ENCODE assay signal across 8 cellular contexts in the genomic region with DNA sequence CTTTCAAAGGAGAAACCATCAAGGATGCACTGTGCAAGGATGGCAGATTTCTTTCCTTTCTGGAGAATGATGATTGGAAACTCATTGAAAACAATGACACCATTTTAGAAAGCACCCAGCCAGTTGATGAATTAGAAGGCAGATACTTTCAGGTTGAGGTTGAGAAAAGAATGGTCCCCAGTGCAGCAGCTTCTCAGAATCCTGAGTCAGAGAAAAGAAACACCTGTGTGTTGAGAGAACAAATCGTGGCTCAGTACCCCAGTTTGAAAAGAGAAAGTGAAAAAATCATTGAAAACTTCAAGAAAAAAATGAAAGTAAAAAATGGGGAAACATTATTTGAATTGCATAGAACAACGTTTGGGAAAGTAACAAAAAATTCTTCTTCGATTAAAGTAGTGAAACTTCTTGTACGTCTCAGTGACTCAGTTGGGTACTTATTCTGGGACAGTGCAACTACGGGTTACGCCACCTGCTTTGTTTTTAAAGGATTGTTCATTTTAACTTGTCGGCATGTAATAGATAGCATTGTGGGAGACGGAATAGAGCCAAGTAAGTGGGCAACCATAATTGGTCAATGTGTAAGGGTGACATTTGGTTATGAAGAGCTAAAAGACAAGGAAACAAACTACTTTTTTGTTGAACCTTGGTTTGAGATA. TPM values are rescaled to one million over a fixed set of nuclear protein-coding genes. Genes with fewer than 3 reads are reported as not detected.
DNase-seq lines count a peak whose midpoint lies in the region; ATAC-seq and TF ChIP-seq lines count a peak whose summit lies in the region.

No MANE protein-coding gene starts in this region.

- H3K27ac ChIP-seq in uterus, result no peak overlapping the region
- no peak overlapping the region for H3K27ac ChIP-seq in dorsolateral prefrontal cortex

- peak overlapping the region; percentile 2 for H3K27ac Mint-ChIP-seq in dendritic cell treated with granulocyte-macrophage colony-stimulating factor and Interleukin-4, amounts not matched to agents 40 ng/mL and 50 ng/mL, for 4 days

- TF ChIP-seq POLR2A in uterus (IDR thresholded peaks at IDR 0.05), result no peak

- peaks cover 14% of the 10 kb centered on the region for H3K4me1 Mint-ChIP-seq in dendritic cell treated with granulocyte-macrophage colony-stimulating factor and Interleukin-4, amounts not matched to agents 40 ng/mL and 50 ng/mL, for 4 days (ENCODE audit: low read depth)

- H3K27me3 Mint-ChIP-seq in dendritic cell treated with granulocyte-macrophage colony-stimulating factor and Interleukin-4, amounts not matched to agents 40 ng/mL and 50 ng/mL, for 4 days, result no peaks in the 10 kb centered on the region

- H3K27me3 ChIP-seq in uterus (no peaks in the 10 kb centered on the region), dorsolateral prefrontal cortex (peaks cover 0 to 4% (median 0%) of the 10 kb centered on the region in 45 donors)

- H3K4me3 ChIP-seq in uterus (no peak overlapping the region), dorsolateral prefrontal cortex (no peak overlapping the region)

- no peaks in the 10 kb centered on the region for H3K9me3 ChIP-seq in uterus

- no peak for TF ChIP-seq CTCF in uterus (IDR thresholded peaks at IDR 0.05)
- no peak for TF ChIP-seq CTCF in dorsolateral prefrontal cortex (IDR thresholded peaks at IDR 0.05 in 54 of 56, conservative IDR thresholded peaks at IDR 0.05 in 2 of 56; ENCODE audit: low read depth in 1 of 56, partially characterized antibody in 56 of 56)

- H3K4me3 Mint-ChIP-seq in dendritic cell treated with granulocyte-macrophage colony-stimulating factor and Interleukin-4, amounts not matched to agents 40 ng/mL and 50 ng/mL, for 4 days, result peak overlapping the region; percentile 24

- H3K36me3 Mint-ChIP-seq in dendritic cell treated with granulocyte-macrophage colony-stimulating factor and Interleukin-4, amounts not matched to agents 40 ng/mL and 50 ng/mL, for 4 days (ENCODE audit: low read depth), result peaks cover 43% of the 10 kb centered on the region

- H3K9me3 Mint-ChIP-seq in dendritic cell treated with granulocyte-macrophage colony-stimulating factor and Interleukin-4, amounts not matched to agents 40 ng/mL and 50 ng/mL, for 4 days, result no peaks in the 10 kb centered on the region

- H3K36me3 ChIP-seq in uterus, result no peaks in the 10 kb centered on the region

- H3K4me1 ChIP-seq in uterus, result no peaks in the 10 kb centered on the region

- intact Hi-C loops in dendritic cell treated with granulocyte-macrophage colony-stimulating factor and Interleukin-4, amounts not matched to agents 40 ng/mL and 50 ng/mL, for 4 days (cut with micrococcal nuclease), result no loop called here
- intact Hi-C loops in uterus (cut with DNase I; ENCODE audit: low total_unique reads), result no loop called here
- intact Hi-C loops in dorsolateral prefrontal cortex (cut with DNase I), result no loop called here

- peak; percentile 69 for ATAC-seq in GM21423 (IDR thresholded peaks at IDR 0.05; ENCODE audit: unreplicated experiment)
- ATAC-seq in HG03196 (IDR thresholded peaks at IDR 0.05; ENCODE audit: unreplicated experiment), result peak; percentile 81

- peak; percentile 41 for DNase-seq in activated CD4-positive, alpha-beta T cell treated with anti-CD3 and anti-CD28 coated beads for 48 hours
- DNase-seq in activated CD4-positive, alpha-beta T cell treated with anti-CD3 and anti-CD28 coated beads for 4 hours, result no peak
- DNase-seq in UCSD-AML1 (lab: John Stamatoyannopoulos, UW; ENCODE audit: unreplicated experiment) (no peak), uterus (no peak), dorsolateral prefrontal cortex (no peak)

RNA-seq across cellular contexts. Expression of gene FAM111A, which starts 9.8 kb away (rescaled TPM):
- total RNA-seq in uterus (10 to 100 TPM in 3 of 4 donors, 1 to 10 TPM in 1; 7.2 to 65.2 (median 28.3) TPM), dorsolateral prefrontal cortex (10 to 100 TPM in 53 of 120 experiments, 1 to 10 TPM in 67; 2.6 to 22.5 (median 9.5) TPM)

RNA-seq across cellular contexts. Expression of gene DTX4, which starts 19.5 kb away (rescaled TPM):
- total RNA-seq in uterus (10 to 100 TPM in 1 of 4 donors, 1 to 10 TPM in 3; 3.2 to 17.8 (median 9.2) TPM), dorsolateral prefrontal cortex (10 to 100 TPM; 21.4 to 93.9 (median 32.3) TPM)

RNA-seq across cellular contexts. Expression of gene FAM111B, which starts 45.4 kb away (rescaled TPM):
- total RNA-seq in uterus (10 to 100 TPM in 1 of 4 donors, not detected in 3; 18.5 TPM), dorsolateral prefrontal cortex (1 to 10 TPM in 5 of 120 experiments, under 1 TPM in 16, not detected in 99; 0.14 to 2.1 (median 0.49) TPM)
